15 cellular contexts compared by ENCODE assay signal in the genomic region with DNA sequence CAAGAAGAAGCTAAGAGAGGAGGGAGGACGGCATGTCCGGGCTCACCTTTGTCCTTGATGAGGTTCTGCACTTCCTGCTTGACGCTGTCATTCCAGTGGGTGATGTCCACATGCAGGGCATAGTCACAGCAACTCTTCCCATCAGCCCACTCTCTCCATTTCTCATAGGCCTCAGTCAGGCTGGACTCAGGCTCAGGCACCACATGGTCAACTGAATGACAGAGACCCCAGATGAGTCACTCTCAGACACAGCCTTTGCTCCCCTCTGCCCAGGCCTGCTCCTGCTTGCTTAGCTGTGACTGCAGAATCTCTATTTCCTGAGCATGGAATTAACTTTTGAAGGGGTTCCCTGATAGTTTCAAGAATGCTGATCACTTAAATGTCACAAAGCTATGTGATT.
"Had no signal": no experiment of that assay in that cellular context is flagged by ENCODE, and none has a peak within 500 bp of the region (broad histone marks: within the 10 kb centered on the region; RNA-seq: fewer than 3 reads in every experiment).

No MANE protein-coding gene starts in this region.

- ATAC-seq: right cardiac atrium; stimulated activated naive CD8-positive, alpha-beta T cell treated with anti-CD3 and anti-CD28 coated beads, Interleukin-15, Interleukin-2, amounts not matched to agents 100 U/mL and 50 U/mL, for 24 hours; T-cell had no signal

- H3K36me3 ChIP-seq: colonic mucosa had no signal

- H3K4me3 ChIP-seq: colonic mucosa, SK-N-MC had no signal

- H3K27me3 ChIP-seq: colonic mucosa had no signal

- DNase-seq: activated CD4-positive, alpha-beta T cell treated with anti-CD3 and anti-CD28 coated beads for 1 hour; activated CD4-positive, alpha-beta T cell treated with anti-CD3 and anti-CD28 coated beads, Interleukin-2, amount 50 U/mL, for 4 hours; activated naive CD4-positive, alpha-beta T cell treated with anti-CD3 and anti-CD28 coated beads, Interleukin-2, amount 10 ng/mL, durations not matched to agents 7 days and 5 days; central memory CD4-positive, alpha-beta T cell; colonic mucosa; effector CD4-positive, alpha-beta T cell; hippocampal formation; mesendoderm; nephron progenitor cell; occipital lobe; right cardiac atrium; stimulated activated naive CD8-positive, alpha-beta T cell treated with anti-CD3 and anti-CD28 coated beads, Interleukin-15, Interleukin-2, amounts not matched to agents 100 U/mL and 50 U/mL, for 24 hours; T-cell; T1000 had no signal

- H3K27ac ChIP-seq: SK-N-MC had no signal

- H3K9me3 ChIP-seq: colonic mucosa had no signal

- H3K4me1 ChIP-seq: colonic mucosa had no signal
